1 cellular context compared by ENCODE assay signal in the genomic region with DNA sequence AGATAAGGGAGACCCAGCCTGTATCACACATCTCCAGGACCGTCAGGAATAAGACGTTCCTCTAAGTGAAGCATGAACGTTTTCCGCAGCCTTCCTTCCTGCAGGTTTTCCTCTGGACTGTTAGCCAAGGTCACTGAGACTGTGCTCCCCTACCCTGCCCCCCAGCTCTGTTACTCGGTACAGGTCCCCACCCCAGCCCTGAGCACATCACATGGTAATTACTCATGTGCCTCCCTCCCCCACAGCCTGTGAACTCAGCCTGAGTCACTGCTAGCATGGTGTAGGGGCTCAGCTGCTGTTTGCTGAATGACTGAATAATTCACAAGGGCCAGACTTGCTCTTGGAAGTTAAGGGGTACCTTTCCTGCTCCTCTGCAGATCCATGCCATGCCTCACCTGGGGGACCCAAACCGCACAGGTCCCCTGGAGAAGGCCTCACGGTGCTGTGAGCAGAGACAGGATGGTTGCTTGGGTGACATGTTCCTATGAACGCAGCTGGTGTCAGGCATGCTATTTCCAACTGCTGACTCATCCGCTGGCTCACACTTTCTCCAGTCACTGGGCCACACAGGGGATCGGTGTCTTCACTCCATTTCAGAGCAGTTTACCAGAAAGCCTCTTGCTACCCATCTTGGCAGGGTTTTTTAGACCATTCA.
A peak's percentile ranks its signal among the peaks of the same experiment; 100 is the strongest.
TF ChIP-seq lines count a peak whose summit lies in the region.

No MANE protein-coding gene starts in this region.

TF ChIP-seq in K562, 482 proteins besides CTCF, POLR2A, EP300 and RAD21 (continued from another document and continues in another):
- TF ChIP-seq, protein P1, sequence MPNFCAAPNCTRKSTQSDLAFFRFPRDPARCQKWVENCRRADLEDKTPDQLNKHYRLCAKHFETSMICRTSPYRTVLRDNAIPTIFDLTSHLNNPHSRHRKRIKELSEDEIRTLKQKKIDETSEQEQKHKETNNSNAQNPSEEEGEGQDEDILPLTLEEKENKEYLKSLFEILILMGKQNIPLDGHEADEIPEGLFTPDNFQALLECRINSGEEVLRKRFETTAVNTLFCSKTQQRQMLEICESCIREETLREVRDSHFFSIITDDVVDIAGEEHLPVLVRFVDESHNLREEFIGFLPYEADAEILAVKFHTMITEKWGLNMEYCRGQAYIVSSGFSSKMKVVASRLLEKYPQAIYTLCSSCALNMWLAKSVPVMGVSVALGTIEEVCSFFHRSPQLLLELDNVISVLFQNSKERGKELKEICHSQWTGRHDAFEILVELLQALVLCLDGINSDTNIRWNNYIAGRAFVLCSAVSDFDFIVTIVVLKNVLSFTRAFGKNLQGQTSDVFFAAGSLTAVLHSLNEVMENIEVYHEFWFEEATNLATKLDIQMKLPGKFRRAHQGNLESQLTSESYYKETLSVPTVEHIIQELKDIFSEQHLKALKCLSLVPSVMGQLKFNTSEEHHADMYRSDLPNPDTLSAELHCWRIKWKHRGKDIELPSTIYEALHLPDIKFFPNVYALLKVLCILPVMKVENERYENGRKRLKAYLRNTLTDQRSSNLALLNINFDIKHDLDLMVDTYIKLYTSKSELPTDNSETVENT (CRISPR knock-in tag; IDR thresholded peaks at IDR 0.05): 0 out of 2 replicates have a peak, but pooled peaks have one; percentile 39
- no peak for TF ChIP-seq CBX2 (IDR thresholded peaks at IDR 0.05; ENCODE audit: insufficient read depth, low read length, poor library complexity, severe bottlenecking)
- TF ChIP-seq, protein P2, sequence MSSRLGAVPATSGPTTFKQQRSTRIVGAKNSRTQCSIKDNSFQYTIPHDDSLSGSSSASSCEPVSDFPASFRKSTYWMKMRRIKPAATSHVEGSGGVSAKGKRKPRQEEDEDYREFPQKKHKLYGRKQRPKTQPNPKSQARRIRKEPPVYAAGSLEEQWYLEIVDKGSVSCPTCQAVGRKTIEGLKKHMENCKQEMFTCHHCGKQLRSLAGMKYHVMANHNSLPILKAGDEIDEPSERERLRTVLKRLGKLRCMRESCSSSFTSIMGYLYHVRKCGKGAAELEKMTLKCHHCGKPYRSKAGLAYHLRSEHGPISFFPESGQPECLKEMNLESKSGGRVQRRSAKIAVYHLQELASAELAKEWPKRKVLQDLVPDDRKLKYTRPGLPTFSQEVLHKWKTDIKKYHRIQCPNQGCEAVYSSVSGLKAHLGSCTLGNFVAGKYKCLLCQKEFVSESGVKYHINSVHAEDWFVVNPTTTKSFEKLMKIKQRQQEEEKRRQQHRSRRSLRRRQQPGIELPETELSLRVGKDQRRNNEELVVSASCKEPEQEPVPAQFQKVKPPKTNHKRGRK (tag; IDR thresholded peaks at IDR 0.05): no peak
- TF ChIP-seq, protein P3, sequence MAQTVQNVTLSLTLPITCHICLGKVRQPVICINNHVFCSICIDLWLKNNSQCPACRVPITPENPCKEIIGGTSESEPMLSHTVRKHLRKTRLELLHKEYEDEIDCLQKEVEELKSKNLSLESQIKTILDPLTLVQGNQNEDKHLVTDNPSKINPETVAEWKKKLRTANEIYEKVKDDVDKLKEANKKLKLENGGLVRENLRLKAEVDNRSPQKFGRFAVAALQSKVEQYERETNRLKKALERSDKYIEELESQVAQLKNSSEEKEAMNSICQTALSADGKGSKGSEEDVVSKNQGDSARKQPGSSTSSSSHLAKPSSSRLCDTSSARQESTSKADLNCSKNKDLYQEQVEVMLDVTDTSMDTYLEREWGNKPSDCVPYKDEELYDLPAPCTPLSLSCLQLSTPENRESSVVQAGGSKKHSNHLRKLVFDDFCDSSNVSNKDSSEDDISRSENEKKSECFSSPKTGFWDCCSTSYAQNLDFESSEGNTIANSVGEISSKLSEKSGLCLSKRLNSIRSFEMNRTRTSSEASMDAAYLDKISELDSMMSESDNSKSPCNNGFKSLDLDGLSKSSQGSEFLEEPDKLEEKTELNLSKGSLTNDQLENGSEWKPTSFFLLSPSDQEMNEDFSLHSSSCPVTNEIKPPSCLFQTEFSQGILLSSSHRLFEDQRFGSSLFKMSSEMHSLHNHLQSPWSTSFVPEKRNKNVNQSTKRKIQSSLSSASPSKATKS (CRISPR knock-in tag; IDR thresholded peaks at IDR 0.05): no peak
- TF ChIP-seq, protein P4, sequence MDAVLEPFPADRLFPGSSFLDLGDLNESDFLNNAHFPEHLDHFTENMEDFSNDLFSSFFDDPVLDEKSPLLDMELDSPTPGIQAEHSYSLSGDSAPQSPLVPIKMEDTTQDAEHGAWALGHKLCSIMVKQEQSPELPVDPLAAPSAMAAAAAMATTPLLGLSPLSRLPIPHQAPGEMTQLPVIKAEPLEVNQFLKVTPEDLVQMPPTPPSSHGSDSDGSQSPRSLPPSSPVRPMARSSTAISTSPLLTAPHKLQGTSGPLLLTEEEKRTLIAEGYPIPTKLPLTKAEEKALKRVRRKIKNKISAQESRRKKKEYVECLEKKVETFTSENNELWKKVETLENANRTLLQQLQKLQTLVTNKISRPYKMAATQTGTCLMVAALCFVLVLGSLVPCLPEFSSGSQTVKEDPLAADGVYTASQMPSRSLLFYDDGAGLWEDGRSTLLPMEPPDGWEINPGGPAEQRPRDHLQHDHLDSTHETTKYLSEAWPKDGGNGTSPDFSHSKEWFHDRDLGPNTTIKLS (IDR thresholded peaks at IDR 0.05; ENCODE audit: borderline replicate concordance, low read depth): peak; percentile 40; the same call in 1 of the 2 replicates
- no peak for TF ChIP-seq GABPB2 (CRISPR knock-in tag; conservative IDR thresholded peaks at IDR 0.05)
- TF ChIP-seq ZNF695 (CRISPR knock-in tag; IDR thresholded peaks at IDR 0.05): no peak
- TF ChIP-seq SAFB2 (IDR thresholded peaks at IDR 0.05; ENCODE audit: borderline replicate concordance, low read depth, low read length, severe bottlenecking): no peak
- no peak for TF ChIP-seq CHD2 (IDR thresholded peaks at IDR 0.05; ENCODE audit: low read depth, low read length)
- peak; percentile 62; the same call in 1 of the 2 replicates for TF ChIP-seq MTA1 (IDR thresholded peaks at IDR 0.05; ENCODE audit: borderline replicate concordance)
- no peak for TF ChIP-seq ZNF232 (CRISPR knock-in tag; IDR thresholded peaks at IDR 0.05)
- TF ChIP-seq, protein P5, sequence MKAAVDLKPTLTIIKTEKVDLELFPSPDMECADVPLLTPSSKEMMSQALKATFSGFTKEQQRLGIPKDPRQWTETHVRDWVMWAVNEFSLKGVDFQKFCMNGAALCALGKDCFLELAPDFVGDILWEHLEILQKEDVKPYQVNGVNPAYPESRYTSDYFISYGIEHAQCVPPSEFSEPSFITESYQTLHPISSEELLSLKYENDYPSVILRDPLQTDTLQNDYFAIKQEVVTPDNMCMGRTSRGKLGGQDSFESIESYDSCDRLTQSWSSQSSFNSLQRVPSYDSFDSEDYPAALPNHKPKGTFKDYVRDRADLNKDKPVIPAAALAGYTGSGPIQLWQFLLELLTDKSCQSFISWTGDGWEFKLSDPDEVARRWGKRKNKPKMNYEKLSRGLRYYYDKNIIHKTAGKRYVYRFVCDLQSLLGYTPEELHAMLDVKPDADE (conservative IDR thresholded peaks at IDR 0.05; ENCODE audit: control insufficient read depth, low read depth, low read length): 0 out of 2 replicates have a peak, but pooled peaks have one; percentile 34
- no peak for TF ChIP-seq MTF1 (CRISPR knock-in tag; IDR thresholded peaks at IDR 0.05; ENCODE audit: borderline replicate concordance)
- TF ChIP-seq ESRRB (CRISPR knock-in tag; IDR thresholded peaks at IDR 0.05; ENCODE audit: borderline replicate concordance): no peak
- TF ChIP-seq ZNF282 (CRISPR knock-in tag; IDR thresholded peaks at IDR 0.05): no peak
- TF ChIP-seq KHSRP (IDR thresholded peaks at IDR 0.05): no peak
- no peak for TF ChIP-seq MIER1 (IDR thresholded peaks at IDR 0.05; ENCODE audit: low read depth)
- no peak for TF ChIP-seq ZNF707 (CRISPR knock-in tag; conservative IDR thresholded peaks at IDR 0.05)
- no peak for TF ChIP-seq XRCC4 (IDR thresholded peaks at IDR 0.05; ENCODE audit: extremely low read depth, insufficient read depth, insufficient read length)
- TF ChIP-seq, protein P6, sequence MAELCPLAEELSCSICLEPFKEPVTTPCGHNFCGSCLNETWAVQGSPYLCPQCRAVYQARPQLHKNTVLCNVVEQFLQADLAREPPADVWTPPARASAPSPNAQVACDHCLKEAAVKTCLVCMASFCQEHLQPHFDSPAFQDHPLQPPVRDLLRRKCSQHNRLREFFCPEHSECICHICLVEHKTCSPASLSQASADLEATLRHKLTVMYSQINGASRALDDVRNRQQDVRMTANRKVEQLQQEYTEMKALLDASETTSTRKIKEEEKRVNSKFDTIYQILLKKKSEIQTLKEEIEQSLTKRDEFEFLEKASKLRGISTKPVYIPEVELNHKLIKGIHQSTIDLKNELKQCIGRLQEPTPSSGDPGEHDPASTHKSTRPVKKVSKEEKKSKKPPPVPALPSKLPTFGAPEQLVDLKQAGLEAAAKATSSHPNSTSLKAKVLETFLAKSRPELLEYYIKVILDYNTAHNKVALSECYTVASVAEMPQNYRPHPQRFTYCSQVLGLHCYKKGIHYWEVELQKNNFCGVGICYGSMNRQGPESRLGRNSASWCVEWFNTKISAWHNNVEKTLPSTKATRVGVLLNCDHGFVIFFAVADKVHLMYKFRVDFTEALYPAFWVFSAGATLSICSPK (IDR thresholded peaks at IDR 0.05; ENCODE audit: borderline replicate concordance): no peak
- no peak for TF ChIP-seq POLR2AphosphoS2 (IDR thresholded peaks at IDR 0.05; ENCODE audit: low read length)
- no peak for TF ChIP-seq SMAD4 (CRISPR knock-in tag; conservative IDR thresholded peaks at IDR 0.05)
- TF ChIP-seq ZNF766 (CRISPR knock-in tag; conservative IDR thresholded peaks at IDR 0.05): peak; percentile 73; the same call in 1 of the 2 replicates
- no peak for TF ChIP-seq RHOXF2B (CRISPR knock-in tag; conservative IDR thresholded peaks at IDR 0.05)
- TF ChIP-seq STAT5B (CRISPR knock-in tag; IDR thresholded peaks at IDR 0.05): no peak
- TF ChIP-seq, protein P7, sequence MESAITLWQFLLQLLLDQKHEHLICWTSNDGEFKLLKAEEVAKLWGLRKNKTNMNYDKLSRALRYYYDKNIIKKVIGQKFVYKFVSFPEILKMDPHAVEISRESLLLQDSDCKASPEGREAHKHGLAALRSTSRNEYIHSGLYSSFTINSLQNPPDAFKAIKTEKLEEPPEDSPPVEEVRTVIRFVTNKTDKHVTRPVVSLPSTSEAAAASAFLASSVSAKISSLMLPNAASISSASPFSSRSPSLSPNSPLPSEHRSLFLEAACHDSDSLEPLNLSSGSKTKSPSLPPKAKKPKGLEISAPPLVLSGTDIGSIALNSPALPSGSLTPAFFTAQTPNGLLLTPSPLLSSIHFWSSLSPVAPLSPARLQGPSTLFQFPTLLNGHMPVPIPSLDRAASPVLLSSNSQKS (CRISPR knock-in tag; IDR thresholded peaks at IDR 0.05): no peak
- TF ChIP-seq GTF2E2 (tag; IDR thresholded peaks at IDR 0.05): no peak; the same call in 1 of the 2 replicates
- TF ChIP-seq KDM5B (IDR thresholded peaks at IDR 0.05; ENCODE audit: insufficient replicate concordance, low read depth, low read length): no peak
- no peak for TF ChIP-seq RB1 (IDR thresholded peaks at IDR 0.05; ENCODE audit: low read depth)
- TF ChIP-seq, protein P8, sequence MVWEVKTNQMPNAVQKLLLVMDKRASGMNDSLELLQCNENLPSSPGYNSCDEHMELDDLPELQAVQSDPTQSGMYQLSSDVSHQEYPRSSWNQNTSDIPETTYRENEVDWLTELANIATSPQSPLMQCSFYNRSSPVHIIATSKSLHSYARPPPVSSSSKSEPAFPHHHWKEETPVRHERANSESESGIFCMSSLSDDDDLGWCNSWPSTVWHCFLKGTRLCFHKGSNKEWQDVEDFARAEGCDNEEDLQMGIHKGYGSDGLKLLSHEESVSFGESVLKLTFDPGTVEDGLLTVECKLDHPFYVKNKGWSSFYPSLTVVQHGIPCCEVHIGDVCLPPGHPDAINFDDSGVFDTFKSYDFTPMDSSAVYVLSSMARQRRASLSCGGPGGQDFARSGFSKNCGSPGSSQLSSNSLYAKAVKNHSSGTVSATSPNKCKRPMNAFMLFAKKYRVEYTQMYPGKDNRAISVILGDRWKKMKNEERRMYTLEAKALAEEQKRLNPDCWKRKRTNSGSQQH (CRISPR knock-in tag; IDR thresholded peaks at IDR 0.05): no peak
- TF ChIP-seq C11orf30 (IDR thresholded peaks at IDR 0.05; ENCODE audit: low read depth): peak; percentile 97
- no peak for TF ChIP-seq GATA2 (CRISPR knock-in tag; IDR thresholded peaks at IDR 0.05)
